In the genomic region with DNA sequence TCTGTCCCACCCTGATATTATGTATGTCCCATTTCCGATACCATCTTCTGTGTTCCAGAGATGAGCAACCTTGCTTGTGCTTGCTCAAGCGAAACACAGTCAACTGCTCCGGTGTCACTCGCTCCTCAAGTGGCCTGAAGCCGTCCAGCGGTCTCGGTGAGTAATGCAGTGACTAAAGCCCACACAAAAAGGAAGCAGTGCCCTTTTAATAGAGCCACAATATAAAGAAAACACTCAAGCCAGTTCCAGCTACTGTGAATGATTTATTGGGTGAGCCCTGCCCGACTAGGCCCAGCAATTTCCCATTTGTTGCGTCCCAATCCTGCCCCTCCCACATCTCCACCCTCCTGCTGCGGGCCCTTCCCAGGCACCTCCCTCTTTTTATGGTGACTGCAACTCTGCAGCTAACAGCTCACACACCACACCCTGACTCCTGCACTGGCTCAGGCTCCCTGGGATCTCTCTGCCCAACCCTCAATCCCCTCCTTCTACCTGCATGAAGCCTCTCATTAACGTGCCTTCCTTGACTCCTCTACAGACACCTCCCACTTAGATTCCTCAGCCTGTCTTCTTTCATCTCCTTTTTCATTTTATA, we compare ENCODE assay signal across 9 cellular contexts. TPM values are rescaled to one million over a fixed set of nuclear protein-coding genes. Genes with fewer than 3 reads are reported as not detected.
DNase-seq lines count a peak whose midpoint lies in the region; ATAC-seq and TF ChIP-seq lines count a peak whose summit lies in the region.
"Had no signal": no experiment of that assay in that cellular context is flagged by ENCODE, and none has a peak within 500 bp of the region (broad histone marks: within the 10 kb centered on the region; RNA-seq: fewer than 3 reads in every experiment).

No MANE protein-coding gene starts in this region.

- H3K9me3 Mint-ChIP-seq in stimulated activated naive B cell treated with anti-CD40 and anti-IgM and Interleukin-4, amounts not matched to agents 10 μg/mL and 1 μg/mL and 100 μg/mL, for 72 hours, result peaks cover 0 to 5% of the 10 kb centered on the region in 2 donors

- ATAC-seq in GM19468 (IDR thresholded peaks at IDR 0.05; ENCODE audit: extremely low read depth, unreplicated experiment), result peak; percentile 84
- ATAC-seq in HG03439 (IDR thresholded peaks at IDR 0.05; ENCODE audit: unreplicated experiment), result peak; percentile 91
- peak; percentile 66 to 87 (median 80) for ATAC-seq in heart right ventricle
- peak; percentile 81 to 89 for ATAC-seq in stimulated activated naive B cell treated with anti-CD40 and anti-IgM and Interleukin-4, amounts not matched to agents 10 μg/mL and 1 μg/mL and 100 μg/mL, for 72 hours (replicated peaks)

- no peak overlapping the region for H3K27ac Mint-ChIP-seq in stimulated activated naive B cell treated with anti-CD40 and anti-IgM and Interleukin-4, amounts not matched to agents 10 μg/mL and 1 μg/mL and 100 μg/mL, for 72 hours

- peak overlapping the region in 4 of 10 donors; percentile 1 to 18 (median 8) for H3K4me3 ChIP-seq in heart right ventricle
- H3K4me3 ChIP-seq: cardiac muscle cell had no signal

- peak overlapping the region in 1 of 10 donors; percentile 39 for H3K27ac ChIP-seq in heart right ventricle
- H3K27ac ChIP-seq: cardiac muscle cell had no signal

- no peaks in the 10 kb centered on the region for H3K9me3 ChIP-seq in heart right ventricle

- no peaks in the 10 kb centered on the region for H3K27me3 ChIP-seq in heart right ventricle
- H3K27me3 ChIP-seq: cardiac muscle cell had no signal

- H3K4me1 ChIP-seq in heart right ventricle, result peaks cover 0 to 45% (median 5%) of the 10 kb centered on the region in 9 donors

- intact Hi-C loops in heart right ventricle (cut with DNase I), result loop anchor here in 3 of 10 donors (10.0 kb wide), 2 partner anchors 58 to 102 kb away; partner anchors contain the start of gene DSC2 (in 2 of the 3)

- 68 to 75% methylated on average over 11 of the region's 11 CpGs for WGBS in heart right ventricle, 2 donors

- TF ChIP-seq CTCF in heart right ventricle (IDR thresholded peaks at IDR 0.05), result peak in 1 of 9 donors; percentile 12

- peaks cover 4 to 8% of the 10 kb centered on the region in 2 donors for H3K4me1 Mint-ChIP-seq in stimulated activated naive B cell treated with anti-CD40 and anti-IgM and Interleukin-4, amounts not matched to agents 10 μg/mL and 1 μg/mL and 100 μg/mL, for 72 hours

- H3K4me3 Mint-ChIP-seq in stimulated activated naive B cell treated with anti-CD40 and anti-IgM and Interleukin-4, amounts not matched to agents 10 μg/mL and 1 μg/mL and 100 μg/mL, for 72 hours, result no peak overlapping the region

- H3K36me3 ChIP-seq in heart right ventricle, result no peaks in the 10 kb centered on the region
- H3K36me3 ChIP-seq: cardiac muscle cell had no signal

- DNase-seq in D341Med (ENCODE audit: low spot score), result peak; percentile 39
- DNase-seq in SHP77 (lab: John Stamatoyannopoulos, UW), result peak; percentile 89 to 91
- peak; percentile 39 to 40 for DNase-seq in heart right ventricle
- peak; percentile 16 for DNase-seq in stimulated activated naive B cell treated with anti-CD40 and anti-IgM and Interleukin-4, amounts not matched to agents 10 μg/mL and 1 μg/mL and 100 μg/mL, for 72 hours
- no peak for DNase-seq in stimulated activated CD4-positive, alpha-beta T cell treated with anti-CD3 and anti-CD28 coated beads, Interleukin-1b, Interleukin-23, amount 100 ng/mL, for 48 hours
- no peak for DNase-seq in activated CD4-positive, CD25-positive, alpha-beta regulatory T cell treated with anti-CD3 and anti-CD28 coated beads, Interleukin-2, amount 50 U/mL, for 72 hours

- no peaks in the 10 kb centered on the region for H3K36me3 Mint-ChIP-seq in stimulated activated naive B cell treated with anti-CD40 and anti-IgM and Interleukin-4, amounts not matched to agents 10 μg/mL and 1 μg/mL and 100 μg/mL, for 72 hours

- peaks cover 0 to 6% of the 10 kb centered on the region in 2 donors for H3K27me3 Mint-ChIP-seq in stimulated activated naive B cell treated with anti-CD40 and anti-IgM and Interleukin-4, amounts not matched to agents 10 μg/mL and 1 μg/mL and 100 μg/mL, for 72 hours

RNA-seq across cellular contexts. Expression of gene DSC1, which starts 44.2 kb away (rescaled TPM):
- total RNA-seq in heart right ventricle, result 10 to 100 TPM in 2 of 10 donors, 1 to 10 TPM in 7, under 1 TPM in 1; 0.87 to 21.8 (median 8.2) TPM
- under 1 TPM; 0.03 to 0.44 TPM for polyA plus RNA-seq in heart right ventricle
- total RNA-seq: cardiac muscle cell had no signal
- polyA plus RNA-seq: cardiac muscle cell had no signal

Comparison
In these comparisons a context has a peak if more than half of its experiments do, and no peak if none do; other contexts are left out.
1. DNase-seq: peak in D341Med (single experiment), SHP77 (2 of 2), heart right ventricle (2 of 2) and stimulated activated naive B cell treated with anti-CD40 and anti-IgM and Interleukin-4, amounts not matched to agents 10 μg/mL and 1 μg/mL and 100 μg/mL, for 72 hours (single experiment); none in stimulated activated CD4-positive, alpha-beta T cell treated with anti-CD3 and anti-CD28 coated beads, Interleukin-1b, Interleukin-23, amount 100 ng/mL, for 48 hours (single experiment) and activated CD4-positive, CD25-positive, alpha-beta regulatory T cell treated with anti-CD3 and anti-CD28 coated beads, Interleukin-2, amount 50 U/mL, for 72 hours (single experiment).
2. Peak in every context shown above with its lines, with median percentiles within 50 percentile points of each other: ATAC-seq.